ENCODE assay signal across 1 cellular context in the genomic region with DNA sequence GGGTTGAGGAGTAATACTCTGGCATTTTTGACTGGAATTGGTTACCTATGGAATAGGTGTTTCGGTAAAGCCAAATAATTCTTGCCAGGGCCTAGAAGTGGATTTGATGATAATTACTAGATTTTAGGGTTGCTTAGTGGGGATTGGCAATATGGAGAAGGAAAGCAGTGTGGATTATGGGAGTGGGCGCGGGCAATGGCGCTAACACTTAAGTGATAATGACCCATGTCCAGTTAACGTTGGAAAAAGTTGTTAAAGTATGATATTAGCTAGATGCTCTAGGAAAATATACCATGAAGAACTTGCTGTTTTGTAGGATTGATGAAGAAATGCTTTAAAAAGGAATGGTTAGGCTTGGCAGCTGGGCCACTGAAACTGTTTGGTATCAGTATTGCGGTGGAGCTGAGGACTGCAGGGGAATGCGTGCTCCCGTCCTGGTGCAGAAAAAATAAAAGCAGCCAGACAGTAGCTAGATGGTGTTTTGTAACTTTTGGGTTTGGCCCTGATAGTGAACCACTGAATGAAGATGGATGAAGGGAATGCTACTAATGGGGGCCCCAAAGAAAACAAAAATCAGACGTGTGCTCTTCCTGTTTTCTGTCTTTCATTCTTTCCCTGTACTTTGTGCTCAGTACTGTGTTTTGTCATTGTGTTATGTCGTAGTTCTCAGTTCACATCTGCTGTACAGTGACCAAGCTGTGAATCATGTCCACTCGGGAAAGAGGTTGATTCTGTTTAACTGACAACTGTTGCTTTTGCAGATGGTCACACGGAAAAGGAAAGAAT.
TF ChIP-seq lines count a peak whose summit lies in the region.

No MANE protein-coding gene starts in this region.

TF ChIP-seq in HepG2, 621 proteins besides CTCF, POLR2A, EP300 and RAD21 (continued from another document and continues in another):
- TF ChIP-seq, protein P1, sequence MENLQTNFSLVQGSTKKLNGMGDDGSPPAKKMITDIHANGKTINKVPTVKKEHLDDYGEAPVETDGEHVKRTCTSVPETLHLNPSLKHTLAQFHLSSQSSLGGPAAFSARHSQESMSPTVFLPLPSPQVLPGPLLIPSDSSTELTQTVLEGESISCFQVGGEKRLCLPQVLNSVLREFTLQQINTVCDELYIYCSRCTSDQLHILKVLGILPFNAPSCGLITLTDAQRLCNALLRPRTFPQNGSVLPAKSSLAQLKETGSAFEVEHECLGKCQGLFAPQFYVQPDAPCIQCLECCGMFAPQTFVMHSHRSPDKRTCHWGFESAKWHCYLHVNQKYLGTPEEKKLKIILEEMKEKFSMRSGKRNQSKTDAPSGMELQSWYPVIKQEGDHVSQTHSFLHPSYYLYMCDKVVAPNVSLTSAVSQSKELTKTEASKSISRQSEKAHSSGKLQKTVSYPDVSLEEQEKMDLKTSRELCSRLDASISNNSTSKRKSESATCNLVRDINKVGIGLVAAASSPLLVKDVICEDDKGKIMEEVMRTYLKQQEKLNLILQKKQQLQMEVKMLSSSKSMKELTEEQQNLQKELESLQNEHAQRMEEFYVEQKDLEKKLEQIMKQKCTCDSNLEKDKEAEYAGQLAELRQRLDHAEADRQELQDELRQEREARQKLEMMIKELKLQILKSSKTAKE (CRISPR knock-in tag; IDR thresholded peaks at IDR 0.05; ENCODE audit: borderline replicate concordance), result peak; percentile 93
- peak; percentile 17; the same call in 1 of the 2 replicates for TF ChIP-seq ZNF569 (CRISPR knock-in tag; IDR thresholded peaks at IDR 0.05; ENCODE audit: borderline replicate concordance)
- TF ChIP-seq FOXA3 (CRISPR knock-in tag; IDR thresholded peaks at IDR 0.05), result peak; percentile 70
- no peak for TF ChIP-seq ZNF746 (CRISPR knock-in tag; IDR thresholded peaks at IDR 0.05)
- peak; percentile 85; the same call in 1 of the 2 replicates for TF ChIP-seq ZSCAN21 (CRISPR knock-in tag; IDR thresholded peaks at IDR 0.05; ENCODE audit: borderline replicate concordance)
- TF ChIP-seq SATB2 (CRISPR knock-in tag; IDR thresholded peaks at IDR 0.05), result no peak
- TF ChIP-seq KLF9 (CRISPR knock-in tag; IDR thresholded peaks at IDR 0.05; ENCODE audit: low read depth), result no peak
- no peak for TF ChIP-seq ATRX (CRISPR knock-in tag; IDR thresholded peaks at IDR 0.05; ENCODE audit: borderline replicate concordance)
- TF ChIP-seq, protein P2, sequence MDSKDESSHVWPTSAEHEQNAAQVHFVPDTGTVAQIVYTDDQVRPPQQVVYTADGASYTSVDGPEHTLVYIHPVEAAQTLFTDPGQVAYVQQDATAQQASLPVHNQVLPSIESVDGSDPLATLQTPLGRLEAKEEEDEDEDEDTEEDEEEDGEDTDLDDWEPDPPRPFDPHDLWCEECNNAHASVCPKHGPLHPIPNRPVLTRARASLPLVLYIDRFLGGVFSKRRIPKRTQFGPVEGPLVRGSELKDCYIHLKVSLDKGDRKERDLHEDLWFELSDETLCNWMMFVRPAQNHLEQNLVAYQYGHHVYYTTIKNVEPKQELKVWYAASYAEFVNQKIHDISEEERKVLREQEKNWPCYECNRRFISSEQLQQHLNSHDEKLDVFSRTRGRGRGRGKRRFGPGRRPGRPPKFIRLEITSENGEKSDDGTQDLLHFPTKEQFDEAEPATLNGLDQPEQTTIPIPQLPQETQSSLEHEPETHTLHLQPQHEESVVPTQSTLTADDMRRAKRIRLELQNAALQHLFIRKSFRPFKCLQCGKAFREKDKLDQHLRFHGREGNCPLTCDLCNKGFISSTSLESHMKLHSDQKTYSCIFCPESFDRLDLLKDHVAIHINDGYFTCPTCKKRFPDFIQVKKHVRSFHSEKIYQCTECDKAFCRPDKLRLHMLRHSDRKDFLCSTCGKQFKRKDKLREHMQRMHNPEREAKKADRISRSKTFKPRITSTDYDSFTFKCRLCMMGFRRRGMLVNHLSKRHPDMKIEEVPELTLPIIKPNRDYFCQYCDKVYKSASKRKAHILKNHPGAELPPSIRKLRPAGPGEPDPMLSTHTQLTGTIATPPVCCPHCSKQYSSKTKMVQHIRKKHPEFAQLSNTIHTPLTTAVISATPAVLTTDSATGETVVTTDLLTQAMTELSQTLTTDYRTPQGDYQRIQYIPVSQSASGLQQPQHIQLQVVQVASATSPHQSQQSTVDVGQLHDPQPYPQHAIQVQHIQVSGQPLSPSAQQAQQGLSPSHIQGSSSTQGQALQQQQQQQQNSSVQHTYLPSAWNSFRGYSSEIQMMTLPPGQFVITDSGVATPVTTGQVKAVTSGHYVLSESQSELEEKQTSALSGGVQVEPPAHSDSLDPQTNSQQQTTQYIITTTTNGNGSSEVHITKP (CRISPR knock-in tag; IDR thresholded peaks at IDR 0.05; ENCODE audit: low read depth), result no peak; the same call in 1 of the 2 replicates
- no peak; the same call in 1 of the 2 replicates for TF ChIP-seq RORA (CRISPR knock-in tag; IDR thresholded peaks at IDR 0.05)
- TF ChIP-seq XRCC5 (optimal IDR thresholded peaks at IDR 0.05; ENCODE audit: low read length), result peak; percentile 69
- TF ChIP-seq DMAP1 (CRISPR knock-in tag; IDR thresholded peaks at IDR 0.05), result peak; percentile 43
- TF ChIP-seq BRD4 (CRISPR knock-in tag; IDR thresholded peaks at IDR 0.05), result no peak; the same call in 1 of the 2 replicates
- TF ChIP-seq ZNF737 (CRISPR knock-in tag; IDR thresholded peaks at IDR 0.05; ENCODE audit: borderline replicate concordance), result no peak
- no peak for TF ChIP-seq SAFB2 (CRISPR knock-in tag; IDR thresholded peaks at IDR 0.05; ENCODE audit: borderline replicate concordance, low read depth)
- TF ChIP-seq ZFP37 (CRISPR knock-in tag; IDR thresholded peaks at IDR 0.05; ENCODE audit: borderline replicate concordance), result no peak
- TF ChIP-seq TAF1 (CRISPR knock-in tag; IDR thresholded peaks at IDR 0.05), result peak; percentile 52
- peak; percentile 67; the same call in 1 of the 2 replicates for TF ChIP-seq NFIC (IDR thresholded peaks at IDR 0.05; ENCODE audit: low read length)
- no peak for TF ChIP-seq RARG (CRISPR knock-in tag; IDR thresholded peaks at IDR 0.05; ENCODE audit: low read depth)
- peak; percentile 77; the same call in 1 of the 2 replicates for TF ChIP-seq ELF3 (CRISPR knock-in tag; IDR thresholded peaks at IDR 0.05)
- peak; percentile 40; the same call in 1 of the 2 replicates for TF ChIP-seq PPARG (CRISPR knock-in tag; conservative IDR thresholded peaks at IDR 0.05)
- 0 out of 2 replicates have a peak, but pooled peaks have one; percentile 21 for TF ChIP-seq HHEX (CRISPR knock-in tag; IDR thresholded peaks at IDR 0.05)
- TF ChIP-seq ZNF550 (CRISPR knock-in tag; IDR thresholded peaks at IDR 0.05; ENCODE audit: borderline replicate concordance), result no peak
- TF ChIP-seq, protein P3, sequence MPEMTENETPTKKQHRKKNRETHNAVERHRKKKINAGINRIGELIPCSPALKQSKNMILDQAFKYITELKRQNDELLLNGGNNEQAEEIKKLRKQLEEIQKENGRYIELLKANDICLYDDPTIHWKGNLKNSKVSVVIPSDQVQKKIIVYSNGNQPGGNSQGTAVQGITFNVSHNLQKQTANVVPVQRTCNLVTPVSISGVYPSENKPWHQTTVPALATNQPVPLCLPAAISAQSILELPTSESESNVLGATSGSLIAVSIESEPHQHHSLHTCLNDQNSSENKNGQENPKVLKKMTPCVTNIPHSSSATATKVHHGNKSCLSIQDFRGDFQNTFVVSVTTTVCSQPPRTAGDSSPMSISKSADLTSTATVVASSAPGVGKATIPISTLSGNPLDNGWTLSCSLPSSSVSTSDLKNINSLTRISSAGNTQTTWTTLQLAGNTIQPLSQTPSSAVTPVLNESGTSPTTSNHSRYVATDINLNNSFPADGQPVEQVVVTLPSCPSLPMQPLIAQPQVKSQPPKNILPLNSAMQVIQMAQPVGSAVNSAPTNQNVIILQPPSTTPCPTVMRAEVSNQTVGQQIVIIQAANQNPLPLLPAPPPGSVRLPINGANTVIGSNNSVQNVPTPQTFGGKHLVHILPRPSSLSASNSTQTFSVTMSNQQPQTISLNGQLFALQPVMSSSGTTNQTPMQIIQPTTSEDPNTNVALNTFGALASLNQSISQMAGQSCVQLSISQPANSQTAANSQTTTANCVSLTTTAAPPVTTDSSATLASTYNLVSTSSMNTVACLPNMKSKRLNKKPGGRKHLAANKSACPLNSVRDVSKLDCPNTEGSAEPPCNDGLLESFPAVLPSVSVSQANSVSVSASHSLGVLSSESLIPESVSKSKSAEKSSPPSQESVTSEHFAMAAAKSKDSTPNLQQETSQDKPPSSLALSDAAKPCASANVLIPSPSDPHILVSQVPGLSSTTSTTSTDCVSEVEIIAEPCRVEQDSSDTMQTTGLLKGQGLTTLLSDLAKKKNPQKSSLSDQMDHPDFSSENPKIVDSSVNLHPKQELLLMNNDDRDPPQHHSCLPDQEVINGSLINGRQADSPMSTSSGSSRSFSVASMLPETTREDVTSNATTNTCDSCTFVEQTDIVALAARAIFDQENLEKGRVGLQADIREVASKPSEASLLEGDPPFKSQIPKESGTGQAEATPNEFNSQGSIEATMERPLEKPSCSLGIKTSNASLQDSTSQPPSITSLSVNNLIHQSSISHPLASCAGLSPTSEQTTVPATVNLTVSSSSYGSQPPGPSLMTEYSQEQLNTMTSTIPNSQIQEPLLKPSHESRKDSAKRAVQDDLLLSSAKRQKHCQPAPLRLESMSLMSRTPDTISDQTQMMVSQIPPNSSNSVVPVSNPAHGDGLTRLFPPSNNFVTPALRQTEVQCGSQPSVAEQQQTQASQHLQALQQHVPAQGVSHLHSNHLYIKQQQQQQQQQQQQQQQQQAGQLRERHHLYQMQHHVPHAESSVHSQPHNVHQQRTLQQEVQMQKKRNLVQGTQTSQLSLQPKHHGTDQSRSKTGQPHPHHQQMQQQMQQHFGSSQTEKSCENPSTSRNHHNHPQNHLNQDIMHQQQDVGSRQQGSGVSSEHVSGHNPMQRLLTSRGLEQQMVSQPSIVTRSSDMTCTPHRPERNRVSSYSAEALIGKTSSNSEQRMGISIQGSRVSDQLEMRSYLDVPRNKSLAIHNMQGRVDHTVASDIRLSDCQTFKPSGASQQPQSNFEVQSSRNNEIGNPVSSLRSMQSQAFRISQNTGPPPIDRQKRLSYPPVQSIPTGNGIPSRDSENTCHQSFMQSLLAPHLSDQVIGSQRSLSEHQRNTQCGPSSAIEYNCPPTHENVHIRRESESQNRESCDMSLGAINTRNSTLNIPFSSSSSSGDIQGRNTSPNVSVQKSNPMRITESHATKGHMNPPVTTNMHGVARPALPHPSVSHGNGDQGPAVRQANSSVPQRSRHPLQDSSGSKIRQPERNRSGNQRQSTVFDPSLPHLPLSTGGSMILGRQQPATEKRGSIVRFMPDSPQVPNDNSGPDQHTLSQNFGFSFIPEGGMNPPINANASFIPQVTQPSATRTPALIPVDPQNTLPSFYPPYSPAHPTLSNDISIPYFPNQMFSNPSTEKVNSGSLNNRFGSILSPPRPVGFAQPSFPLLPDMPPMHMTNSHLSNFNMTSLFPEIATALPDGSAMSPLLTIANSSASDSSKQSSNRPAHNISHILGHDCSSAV (CRISPR knock-in tag; IDR thresholded peaks at IDR 0.05; ENCODE audit: borderline replicate concordance), result no peak
- TF ChIP-seq, protein P4, sequence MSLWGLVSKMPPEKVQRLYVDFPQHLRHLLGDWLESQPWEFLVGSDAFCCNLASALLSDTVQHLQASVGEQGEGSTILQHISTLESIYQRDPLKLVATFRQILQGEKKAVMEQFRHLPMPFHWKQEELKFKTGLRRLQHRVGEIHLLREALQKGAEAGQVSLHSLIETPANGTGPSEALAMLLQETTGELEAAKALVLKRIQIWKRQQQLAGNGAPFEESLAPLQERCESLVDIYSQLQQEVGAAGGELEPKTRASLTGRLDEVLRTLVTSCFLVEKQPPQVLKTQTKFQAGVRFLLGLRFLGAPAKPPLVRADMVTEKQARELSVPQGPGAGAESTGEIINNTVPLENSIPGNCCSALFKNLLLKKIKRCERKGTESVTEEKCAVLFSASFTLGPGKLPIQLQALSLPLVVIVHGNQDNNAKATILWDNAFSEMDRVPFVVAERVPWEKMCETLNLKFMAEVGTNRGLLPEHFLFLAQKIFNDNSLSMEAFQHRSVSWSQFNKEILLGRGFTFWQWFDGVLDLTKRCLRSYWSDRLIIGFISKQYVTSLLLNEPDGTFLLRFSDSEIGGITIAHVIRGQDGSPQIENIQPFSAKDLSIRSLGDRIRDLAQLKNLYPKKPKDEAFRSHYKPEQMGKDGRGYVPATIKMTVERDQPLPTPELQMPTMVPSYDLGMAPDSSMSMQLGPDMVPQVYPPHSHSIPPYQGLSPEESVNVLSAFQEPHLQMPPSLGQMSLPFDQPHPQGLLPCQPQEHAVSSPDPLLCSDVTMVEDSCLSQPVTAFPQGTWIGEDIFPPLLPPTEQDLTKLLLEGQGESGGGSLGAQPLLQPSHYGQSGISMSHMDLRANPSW (CRISPR knock-in tag; IDR thresholded peaks at IDR 0.05; ENCODE audit: borderline replicate concordance), result no peak
- TF ChIP-seq ZNF547 (CRISPR knock-in tag; IDR thresholded peaks at IDR 0.05), result no peak; the same call in 1 of the 2 replicates
- TF ChIP-seq SMYD3 (CRISPR knock-in tag; IDR thresholded peaks at IDR 0.05), result no peak
- TF ChIP-seq FOXJ3 (CRISPR knock-in tag; IDR thresholded peaks at IDR 0.05; ENCODE audit: borderline replicate concordance), result peak; percentile 43; the same call in 1 of the 2 replicates
- no peak for TF ChIP-seq ZNF75D (CRISPR knock-in tag; IDR thresholded peaks at IDR 0.05; ENCODE audit: borderline replicate concordance)
- TF ChIP-seq RXRB (CRISPR knock-in tag; IDR thresholded peaks at IDR 0.05; ENCODE audit: borderline replicate concordance), result peak; percentile 64; the same call in 1 of the 2 replicates
- no peak for TF ChIP-seq SNRNP70 (IDR thresholded peaks at IDR 0.05; ENCODE audit: low read depth, low read length)
- no peak for TF ChIP-seq CENPT (CRISPR knock-in tag; IDR thresholded peaks at IDR 0.05; ENCODE audit: low read depth)
- peak; percentile 57; the same call in 1 of the 2 replicates for TF ChIP-seq GATAD2A (CRISPR knock-in tag; IDR thresholded peaks at IDR 0.05)
- no peak for TF ChIP-seq MED13 (CRISPR knock-in tag; IDR thresholded peaks at IDR 0.05)
- TF ChIP-seq PITX1 (CRISPR knock-in tag; IDR thresholded peaks at IDR 0.05), result peak; percentile 73
- peak; percentile 67 for TF ChIP-seq BCL6 (CRISPR knock-in tag; IDR thresholded peaks at IDR 0.05)
- TF ChIP-seq, protein P5, sequence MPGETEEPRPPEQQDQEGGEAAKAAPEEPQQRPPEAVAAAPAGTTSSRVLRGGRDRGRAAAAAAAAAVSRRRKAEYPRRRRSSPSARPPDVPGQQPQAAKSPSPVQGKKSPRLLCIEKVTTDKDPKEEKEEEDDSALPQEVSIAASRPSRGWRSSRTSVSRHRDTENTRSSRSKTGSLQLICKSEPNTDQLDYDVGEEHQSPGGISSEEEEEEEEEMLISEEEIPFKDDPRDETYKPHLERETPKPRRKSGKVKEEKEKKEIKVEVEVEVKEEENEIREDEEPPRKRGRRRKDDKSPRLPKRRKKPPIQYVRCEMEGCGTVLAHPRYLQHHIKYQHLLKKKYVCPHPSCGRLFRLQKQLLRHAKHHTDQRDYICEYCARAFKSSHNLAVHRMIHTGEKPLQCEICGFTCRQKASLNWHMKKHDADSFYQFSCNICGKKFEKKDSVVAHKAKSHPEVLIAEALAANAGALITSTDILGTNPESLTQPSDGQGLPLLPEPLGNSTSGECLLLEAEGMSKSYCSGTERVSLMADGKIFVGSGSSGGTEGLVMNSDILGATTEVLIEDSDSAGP (CRISPR knock-in tag; IDR thresholded peaks at IDR 0.05; ENCODE audit: borderline replicate concordance), result no peak; the same call in 1 of the 2 replicates
- TF ChIP-seq TCF12 (IDR thresholded peaks at IDR 0.05), result no peak
- no peak for TF ChIP-seq TCF12 (CRISPR knock-in tag; IDR thresholded peaks at IDR 0.05)
